19 cellular contexts compared by ENCODE assay signal in the genomic region with DNA sequence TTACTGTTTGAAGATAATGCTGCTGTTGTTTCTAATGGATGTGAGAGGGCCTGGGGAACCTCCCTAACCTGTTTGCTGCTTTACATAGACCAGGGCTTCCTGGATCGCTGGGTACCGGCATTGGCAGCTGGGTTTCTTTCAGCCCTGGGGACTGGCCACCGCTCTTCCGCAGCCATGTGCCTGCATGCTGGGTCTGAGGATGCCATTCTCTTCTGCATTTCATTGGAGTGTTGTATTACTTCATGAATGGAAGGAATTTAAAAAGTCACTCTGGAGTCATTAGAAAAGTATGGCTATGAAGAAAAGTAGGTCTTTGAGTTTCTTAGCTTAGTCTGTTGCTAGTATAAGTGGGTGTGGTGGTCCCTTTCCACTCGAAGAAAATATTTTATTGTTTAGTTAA.
DNase-seq lines count a peak whose midpoint lies in the region; ATAC-seq and TF ChIP-seq lines count a peak whose summit lies in the region.
"Had no signal": no experiment of that assay in that cellular context is flagged by ENCODE, and none has a peak within 500 bp of the region (broad histone marks: within the 10 kb centered on the region; RNA-seq: fewer than 3 reads in every experiment).

No MANE protein-coding gene starts in this region.

- H3K9me3 Mint-ChIP-seq in MCF 10A (ENCODE audit: unreplicated experiment) (no peaks in the 10 kb centered on the region), WTC11 (no peaks in the 10 kb centered on the region)
- peaks cover under 1 to 2% of the 10 kb centered on the region in 2 donors for H3K9me3 Mint-ChIP-seq in stimulated activated naive B cell treated with anti-CD40 and anti-IgM and Interleukin-4, amounts not matched to agents 10 μg/mL and 1 μg/mL and 100 μg/mL, for 72 hours
- H3K9me3 Mint-ChIP-seq: activated naive CD4-positive, alpha-beta T cell treated with anti-CD3 and anti-CD28 coated beads, Interleukin-2, amount 50 U/mL, for 72 hours had no signal

- H3K27ac Mint-ChIP-seq in MCF 10A (ENCODE audit: low read depth, unreplicated experiment), result no peak overlapping the region
- H3K27ac Mint-ChIP-seq in WTC11, result peak overlapping the region; percentile 25; the same call in 1 of the 2 replicates
- no peak overlapping the region for H3K27ac Mint-ChIP-seq in stimulated activated naive B cell treated with anti-CD40 and anti-IgM and Interleukin-4, amounts not matched to agents 10 μg/mL and 1 μg/mL and 100 μg/mL, for 72 hours
- H3K27ac Mint-ChIP-seq: activated naive CD4-positive, alpha-beta T cell treated with anti-CD3 and anti-CD28 coated beads, Interleukin-2, amount 50 U/mL, for 72 hours had no signal

- H3K36me3 ChIP-seq in breast epithelium, result no peaks in the 10 kb centered on the region
- H3K36me3 ChIP-seq: uterus had no signal

- H3K4me3 Mint-ChIP-seq in MCF 10A (ENCODE audit: unreplicated experiment) (no peak overlapping the region), WTC11 (no peak overlapping the region)
- H3K4me3 Mint-ChIP-seq in stimulated activated naive B cell treated with anti-CD40 and anti-IgM and Interleukin-4, amounts not matched to agents 10 μg/mL and 1 μg/mL and 100 μg/mL, for 72 hours, result no peak overlapping the region

- no peak for TF ChIP-seq POLR2A in breast epithelium (IDR thresholded peaks at IDR 0.05)

- no TSS peak for BruUV-seq in MCF 10A (replicated peaks; lab: Mats Ljungman, UMichigan)

- intact Hi-C loops in breast epithelium (cut with DNase I; ENCODE audit: low total_unique reads) (loop anchor here (2.0 kb wide), 1 partner anchor 78 kb away; no protein-coding TSS in a partner anchor), MCF 10A (cut with micrococcal nuclease) (no loop called here)

- no peak overlapping the region for H3K4me3 ChIP-seq in breast epithelium
- H3K4me3 ChIP-seq: A549, Peyer's patch, uterus had no signal

- TF ChIP-seq CTCF in breast epithelium (IDR thresholded peaks at IDR 0.05), result no peak
- no peak for TF ChIP-seq CTCF in MCF 10A (IDR thresholded peaks at IDR 0.05; ENCODE audit: unreplicated experiment)
- no peak for TF ChIP-seq CTCF in WTC11 (IDR thresholded peaks at IDR 0.05)
- no peak for TF ChIP-seq CTCF in foreskin keratinocyte (conservative IDR thresholded peaks at IDR 0.05)
- TF ChIP-seq CTCF in GM10248 (IDR thresholded peaks at IDR 0.05; ENCODE audit: control extremely low read depth, extremely low read depth, low read depth, missing control alignments), result no peak

- H3K36me3 Mint-ChIP-seq in MCF 10A (ENCODE audit: insufficient read depth, unreplicated experiment) (peaks cover 6% of the 10 kb centered on the region), WTC11 (no peaks in the 10 kb centered on the region; the same call in 1 of the 2 replicates)
- H3K36me3 Mint-ChIP-seq in stimulated activated naive B cell treated with anti-CD40 and anti-IgM and Interleukin-4, amounts not matched to agents 10 μg/mL and 1 μg/mL and 100 μg/mL, for 72 hours, result peaks cover 24 to 44% of the 10 kb centered on the region in 2 donors

- H3K9me3 ChIP-seq in breast epithelium, result no peaks in the 10 kb centered on the region
- H3K9me3 ChIP-seq: A549, Peyer's patch, uterus had no signal

- H3K27ac ChIP-seq in breast epithelium, result peak overlapping the region; percentile 31 to 45
- peak overlapping the region; percentile 20 for H3K27ac ChIP-seq in foreskin keratinocyte
- H3K27ac ChIP-seq: A549, uterus had no signal

- H3K27me3 Mint-ChIP-seq in MCF 10A (ENCODE audit: insufficient read depth, unreplicated experiment), result no peaks in the 10 kb centered on the region
- H3K27me3 Mint-ChIP-seq in WTC11 (ENCODE audit: low read depth), result no peaks in the 10 kb centered on the region
- H3K27me3 Mint-ChIP-seq in stimulated activated naive B cell treated with anti-CD40 and anti-IgM and Interleukin-4, amounts not matched to agents 10 μg/mL and 1 μg/mL and 100 μg/mL, for 72 hours, result no peaks in the 10 kb centered on the region

- peak; percentile 80 for ATAC-seq in WTC11
- peak; percentile 60 for ATAC-seq in foreskin keratinocyte
- peak; percentile 44 to 56 for ATAC-seq in stimulated activated naive B cell treated with anti-CD40 and anti-IgM and Interleukin-4, amounts not matched to agents 10 μg/mL and 1 μg/mL and 100 μg/mL, for 72 hours (replicated peaks)
- ATAC-seq in HG03135 (IDR thresholded peaks at IDR 0.05; ENCODE audit: unreplicated experiment), result no peak
- ATAC-seq: A549; activated naive CD4-positive, alpha-beta T cell treated with anti-CD3 and anti-CD28 coated beads, Interleukin-2, amount 50 U/mL, for 72 hours; left ventricle myocardium superior had no signal

- H3K4me1 Mint-ChIP-seq in MCF 10A (ENCODE audit: insufficient read depth, unreplicated experiment) (peaks cover 35% of the 10 kb centered on the region), WTC11 (peaks cover 70% of the 10 kb centered on the region)
- peaks cover 61 to 91% of the 10 kb centered on the region in 2 donors for H3K4me1 Mint-ChIP-seq in stimulated activated naive B cell treated with anti-CD40 and anti-IgM and Interleukin-4, amounts not matched to agents 10 μg/mL and 1 μg/mL and 100 μg/mL, for 72 hours

- peak in 1 of 2 donors; percentile 76 for DNase-seq in breast epithelium (ENCODE audit: low spot score in 2 of 2)
- DNase-seq in MCF 10A (ENCODE audit: unreplicated experiment), result no peak
- no peak for DNase-seq in WTC11 (ENCODE audit: low spot score)
- peak; percentile 59 to 81 for DNase-seq in foreskin keratinocyte
- DNase-seq in stimulated activated naive B cell treated with anti-CD40 and anti-IgM and Interleukin-4, amounts not matched to agents 10 μg/mL and 1 μg/mL and 100 μg/mL, for 72 hours, result no peak
- DNase-seq in GDM1 (lab: John Stamatoyannopoulos, UW), result no peak
- DNase-seq in GM10248 (ENCODE audit: extremely low spot score), result no peak
- DNase-seq: cortex of kidney; DMS53; left ventricle myocardium superior; occipital lobe; Peyer's patch; stimulated activated CD4-positive, alpha-beta T cell treated with anti-CD3 and anti-CD28 coated beads, Interleukin-15, amount 100 ng/mL, for 24 hours; stimulated activated CD8-positive, alpha-beta memory T cell treated with anti-CD3 and anti-CD28 coated beads, Interleukin-4, amount 100 ng/mL, for 48 hours; T-helper 9 cell; uterus had no signal

- POLR2A ChIA-PET in MCF 10A (lab: Yijun Ruan, JAX), result interaction anchor here (0.8 to 1.1 kb wide), 2 partner anchors 9 to 32 kb away, joined by 4 to 7 read pairs; no protein-coding TSS in a partner anchor
- POLR2A ChIA-PET in WTC11 (lab: Charles Lee), result interaction anchor here (0.5 to 0.7 kb wide), 3 partner anchors 18 to 1522 kb away, joined by 3 read pairs; no protein-coding TSS in a partner anchor
- POLR2A ChIA-PET in GM10248 (lab: Yijun Ruan, JAX), result no interaction called here

- H3K4me1 ChIP-seq in breast epithelium, result no peaks in the 10 kb centered on the region
- peaks cover 41% of the 10 kb centered on the region for H3K4me1 ChIP-seq in foreskin keratinocyte
- H3K4me1 ChIP-seq: uterus had no signal

- CTCF ChIA-PET in MCF 10A (lab: Yijun Ruan, JAX) (interaction anchor here (0.8 to 1.3 kb wide), 3 partner anchors 28 to 265 kb away, joined by 3 to 4 read pairs (median 3); no protein-coding TSS in a partner anchor), WTC11 (lab: Charles Lee) (interaction anchor here (1.5 kb wide), 1 partner anchor 24 kb away, joined by 5 read pairs; no protein-coding TSS in a partner anchor), GM10248 (lab: Yijun Ruan, JAX) (interaction anchor here (0.6 to 1.8 kb wide), 6 partner anchors 9 to 265 kb away, joined by 3 to 4 read pairs (median 4); no protein-coding TSS in a partner anchor)

- H3K27me3 ChIP-seq in breast epithelium, result no peaks in the 10 kb centered on the region
- no peaks in the 10 kb centered on the region for H3K27me3 ChIP-seq in foreskin keratinocyte
- H3K27me3 ChIP-seq: Peyer's patch, uterus had no signal

TF ChIP-seq in WTC11, 78 proteins besides CTCF, POLR2A, EP300 and RAD21 (continues in another document):
- TF ChIP-seq, protein P1, sequence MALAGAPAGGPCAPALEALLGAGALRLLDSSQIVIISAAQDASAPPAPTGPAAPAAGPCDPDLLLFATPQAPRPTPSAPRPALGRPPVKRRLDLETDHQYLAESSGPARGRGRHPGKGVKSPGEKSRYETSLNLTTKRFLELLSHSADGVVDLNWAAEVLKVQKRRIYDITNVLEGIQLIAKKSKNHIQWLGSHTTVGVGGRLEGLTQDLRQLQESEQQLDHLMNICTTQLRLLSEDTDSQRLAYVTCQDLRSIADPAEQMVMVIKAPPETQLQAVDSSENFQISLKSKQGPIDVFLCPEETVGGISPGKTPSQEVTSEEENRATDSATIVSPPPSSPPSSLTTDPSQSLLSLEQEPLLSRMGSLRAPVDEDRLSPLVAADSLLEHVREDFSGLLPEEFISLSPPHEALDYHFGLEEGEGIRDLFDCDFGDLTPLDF (CRISPR knock-in tag; IDR thresholded peaks at IDR 0.05), result no peak
- TF ChIP-seq, protein P2, sequence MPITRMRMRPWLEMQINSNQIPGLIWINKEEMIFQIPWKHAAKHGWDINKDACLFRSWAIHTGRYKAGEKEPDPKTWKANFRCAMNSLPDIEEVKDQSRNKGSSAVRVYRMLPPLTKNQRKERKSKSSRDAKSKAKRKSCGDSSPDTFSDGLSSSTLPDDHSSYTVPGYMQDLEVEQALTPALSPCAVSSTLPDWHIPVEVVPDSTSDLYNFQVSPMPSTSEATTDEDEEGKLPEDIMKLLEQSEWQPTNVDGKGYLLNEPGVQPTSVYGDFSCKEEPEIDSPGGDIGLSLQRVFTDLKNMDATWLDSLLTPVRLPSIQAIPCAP (CRISPR knock-in tag; IDR thresholded peaks at IDR 0.05), result no peak
- no peak for TF ChIP-seq JAZF1 (CRISPR knock-in tag; IDR thresholded peaks at IDR 0.05)
- TF ChIP-seq ZNF232 (CRISPR knock-in tag; IDR thresholded peaks at IDR 0.05), result no peak
- no peak for TF ChIP-seq TCF7 (CRISPR knock-in tag; IDR thresholded peaks at IDR 0.05; ENCODE audit: low read depth)
- no peak for TF ChIP-seq FOXP1 (CRISPR knock-in tag; IDR thresholded peaks at IDR 0.05; ENCODE audit: borderline replicate concordance)
- TF ChIP-seq, protein P3, sequence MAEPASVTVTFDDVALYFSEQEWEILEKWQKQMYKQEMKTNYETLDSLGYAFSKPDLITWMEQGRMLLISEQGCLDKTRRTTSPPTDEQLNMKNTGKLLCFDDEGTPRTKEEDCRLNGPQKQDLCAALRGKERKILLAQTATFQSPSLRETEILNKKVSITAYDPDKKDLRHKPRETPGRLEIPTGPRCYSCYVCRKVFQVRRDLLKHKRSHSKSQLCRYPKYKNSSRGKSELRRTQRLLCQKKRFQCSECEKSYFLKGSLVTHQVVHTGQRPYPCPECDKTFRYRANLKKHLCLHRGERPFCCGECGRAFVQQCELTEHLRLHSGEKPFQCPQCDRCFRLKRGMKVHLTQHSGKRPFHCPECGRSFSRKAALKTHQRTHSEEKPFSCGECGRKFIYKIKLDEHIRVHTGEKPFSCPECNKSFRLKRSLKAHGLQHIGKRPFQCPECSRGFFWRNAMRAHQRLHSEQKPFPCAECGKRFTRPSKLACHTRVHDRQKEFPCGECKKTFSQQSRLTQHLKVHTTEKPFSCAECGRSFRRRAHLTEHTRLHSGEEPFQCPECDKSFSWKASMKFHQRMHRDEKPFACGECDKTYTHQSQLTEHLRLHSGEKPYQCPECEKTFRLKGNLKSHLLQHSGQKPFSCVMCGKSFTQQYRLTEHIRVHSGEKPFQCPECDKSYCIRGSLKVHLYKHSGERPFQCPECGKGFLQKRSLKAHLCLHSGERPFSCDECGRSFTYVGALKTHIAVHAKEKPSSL (CRISPR knock-in tag; conservative IDR thresholded peaks at IDR 0.05), result no peak
- no peak for TF ChIP-seq ETV6 (CRISPR knock-in tag; IDR thresholded peaks at IDR 0.05)

Comparison
In these comparisons a context has a peak if more than half of its experiments do, and no peak if none do; other contexts are left out.
1. DNase-seq: peak in foreskin keratinocyte (2 of 2); none in MCF 10A (single experiment), WTC11 (single experiment), stimulated activated naive B cell treated with anti-CD40 and anti-IgM and Interleukin-4, amounts not matched to agents 10 μg/mL and 1 μg/mL and 100 μg/mL, for 72 hours (single experiment), GDM1 (single experiment) and GM10248 (single experiment).